Comparison of ENCODE assay signal across 12 cellular contexts in genomic region chr17:59369026-59369724, GRCh38. TPM values are rescaled to one million over a fixed set of nuclear protein-coding genes. Genes with fewer than 3 reads are reported as not detected.
A peak's percentile ranks its signal among the peaks of the same experiment; 100 is the strongest.
DNase-seq lines count a peak whose midpoint lies in the region; ATAC-seq and TF ChIP-seq lines count a peak whose summit lies in the region.
"Had no signal": no experiment of that assay in that cellular context is flagged by ENCODE, and none has a peak within 500 bp of the region (broad histone marks: within the 10 kb centered on the region; RNA-seq: fewer than 3 reads in every experiment).

No MANE protein-coding gene starts in this region.

- POLR2A ChIA-PET in HEK293T (lab: Yijun Ruan, JAX) = no interaction called here

- H3K27ac ChIP-seq in CD4-positive, CD25-positive, alpha-beta regulatory T cell (ENCODE audit: insufficient read depth, low read length, poor library complexity, severe bottlenecking) = no peak overlapping the region
- H3K27ac ChIP-seq in ascending aorta (peak overlapping the region; percentile 94 to 95), right cardiac atrium (ENCODE audit: low read length) (peak overlapping the region; percentile 85)

- H3K4me1 ChIP-seq in CD4-positive, CD25-positive, alpha-beta regulatory T cell (ENCODE audit: control insufficient read depth, insufficient read depth, low read length, poor library complexity, severe bottlenecking) = peaks cover 83% of the 10 kb centered on the region
- peaks cover 68 to 92% of the 10 kb centered on the region in 2 donors for H3K4me1 ChIP-seq in ascending aorta
- H3K4me1 ChIP-seq in right cardiac atrium (ENCODE audit: control insufficient read depth, insufficient read depth, low read length) = peaks cover 69% of the 10 kb centered on the region

- peaks cover 1% of the 10 kb centered on the region for H3K36me3 ChIP-seq in CD4-positive, CD25-positive, alpha-beta regulatory T cell (ENCODE audit: control insufficient read depth, insufficient read depth, low read length)
- H3K36me3 ChIP-seq in ascending aorta = no peaks in the 10 kb centered on the region

- no peaks in the 10 kb centered on the region for H3K9me3 ChIP-seq in CD4-positive, CD25-positive, alpha-beta regulatory T cell (ENCODE audit: control insufficient read depth in 2 of 2, low read length in 2 of 2)
- no peaks in the 10 kb centered on the region for H3K9me3 ChIP-seq in ascending aorta
- H3K9me3 ChIP-seq in right cardiac atrium (ENCODE audit: control insufficient read depth, low read length) = no peaks in the 10 kb centered on the region

- peak overlapping the region; percentile 39 to 98 (median 93) for H3K27ac Mint-ChIP-seq in CD4-positive, CD25-positive, alpha-beta regulatory T cell
- H3K27ac Mint-ChIP-seq: activated CD4-positive, alpha-beta T cell treated with anti-CD3 and anti-CD28 coated beads, Interleukin-2, amount 10 ng/mL, durations not matched to agents 7 days and 5 days; activated naive CD4-positive, alpha-beta T cell treated with anti-CD3 and anti-CD28 coated beads for 36 hours had no signal

- no peaks in the 10 kb centered on the region for H3K27me3 ChIP-seq in CD4-positive, CD25-positive, alpha-beta regulatory T cell (ENCODE audit: control insufficient read depth, insufficient read depth, low read length)
- no peaks in the 10 kb centered on the region for H3K27me3 ChIP-seq in ascending aorta
- no peaks in the 10 kb centered on the region for H3K27me3 ChIP-seq in right cardiac atrium (ENCODE audit: control insufficient read depth, insufficient read depth)

- DNase-seq in CD4-positive, CD25-positive, alpha-beta regulatory T cell = no peak
- DNase-seq in ascending aorta (ENCODE audit: low spot score in 2 of 2) (no peak), right cardiac atrium (no peak), renal cortical epithelial cell (ENCODE audit: low read depth) (peak; percentile 65), HEK293T (ENCODE audit: extremely low spot score) (no peak), NCI-H524 (lab: John Stamatoyannopoulos, UW) (no peak), germinal center (ENCODE audit: low spot score) (no peak)
- DNase-seq in activated naive CD4-positive, alpha-beta T cell treated with anti-CD3 and anti-CD28 coated beads, Interleukin-2, amount 50 U/mL, for 16 hours = no peak
- DNase-seq: activated CD4-positive, alpha-beta T cell treated with anti-CD3 and anti-CD28 coated beads, Interleukin-2, amount 10 ng/mL, durations not matched to agents 7 days and 5 days; activated naive CD4-positive, alpha-beta T cell treated with anti-CD3 and anti-CD28 coated beads for 36 hours; H7; NCI-H510A had no signal

- H3K4me1 Mint-ChIP-seq in CD4-positive, CD25-positive, alpha-beta regulatory T cell = peaks cover 38 to 95% (median 68%) of the 10 kb centered on the region in 4 donors

- H3K4me3 ChIP-seq in CD4-positive, CD25-positive, alpha-beta regulatory T cell (ENCODE audit: low read depth, low read length) = no peak overlapping the region
- no peak overlapping the region for H3K4me3 ChIP-seq in ascending aorta
- no peak overlapping the region for H3K4me3 ChIP-seq in right cardiac atrium (ENCODE audit: low read length)

- H3K4me3 Mint-ChIP-seq in CD4-positive, CD25-positive, alpha-beta regulatory T cell = peak overlapping the region in 2 of 4 donors; percentile 17 to 28
- H3K4me3 Mint-ChIP-seq: activated CD4-positive, alpha-beta T cell treated with anti-CD3 and anti-CD28 coated beads, Interleukin-2, amount 10 ng/mL, durations not matched to agents 7 days and 5 days; activated naive CD4-positive, alpha-beta T cell treated with anti-CD3 and anti-CD28 coated beads for 36 hours had no signal

- H3K36me3 Mint-ChIP-seq in CD4-positive, CD25-positive, alpha-beta regulatory T cell = peaks cover 19% of the 10 kb centered on the region

- ATAC-seq in CD4-positive, CD25-positive, alpha-beta regulatory T cell (ENCODE audit: low read depth in 2 of 2) = no peak
- no peak for ATAC-seq in right cardiac atrium

- H3K9me3 Mint-ChIP-seq in CD4-positive, CD25-positive, alpha-beta regulatory T cell = no peaks in the 10 kb centered on the region
- H3K9me3 Mint-ChIP-seq: activated CD4-positive, alpha-beta T cell treated with anti-CD3 and anti-CD28 coated beads, Interleukin-2, amount 10 ng/mL, durations not matched to agents 7 days and 5 days; activated naive CD4-positive, alpha-beta T cell treated with anti-CD3 and anti-CD28 coated beads for 36 hours had no signal

- intact Hi-C loops in ascending aorta (cut with DNase I) (loop anchor here (5.0 kb wide), 1 partner anchor 58 kb away; no protein-coding TSS in a partner anchor), right cardiac atrium (cut with DNase I) (loop anchor here in 1 of 4 donors (5.0 kb wide), 2 partner anchors 37 to 58 kb away; partner anchors contain the start of gene YPEL2)

- H3K27me3 Mint-ChIP-seq in CD4-positive, CD25-positive, alpha-beta regulatory T cell = no peaks in the 10 kb centered on the region
- H3K27me3 Mint-ChIP-seq: activated CD4-positive, alpha-beta T cell treated with anti-CD3 and anti-CD28 coated beads, Interleukin-2, amount 10 ng/mL, durations not matched to agents 7 days and 5 days had no signal

- 46% methylated on average over 8 of the region's 8 CpGs for WGBS in right cardiac atrium

- CTCF ChIA-PET in HEK293T (lab: Yijun Ruan, JAX) = interaction anchor here (0.6 kb wide), 1 partner anchor 35 kb away, joined by 4 read pairs; no protein-coding TSS in a partner anchor

- TF ChIP-seq CTCF in ascending aorta (IDR thresholded peaks at IDR 0.05) = no peak

TF ChIP-seq in HEK293T, 16 proteins besides CTCF, POLR2A, EP300 and RAD21:
- TF ChIP-seq TARDBP (IDR thresholded peaks at IDR 0.05) (no peak), ARNT (IDR thresholded peaks at IDR 0.05) (no peak), ZNF384 (IDR thresholded peaks at IDR 0.05) (no peak), LEF1 (IDR thresholded peaks at IDR 0.05; ENCODE audit: borderline replicate concordance) (no peak), FOXK2 (IDR thresholded peaks at IDR 0.05) (no peak), FOXM1 (IDR thresholded peaks at IDR 0.05; ENCODE audit: borderline replicate concordance) (no peak), ELF4 (IDR thresholded peaks at IDR 0.05) (no peak), FOXA1 (IDR thresholded peaks at IDR 0.05) (no peak)
TF ChIP-seq in HEK293T: peak in this region for 0.

RNA-seq across cellular contexts. Expression of gene YPEL2, which starts 37.7 kb away (rescaled TPM):
- 64.3 TPM for total RNA-seq in CD4-positive, CD25-positive, alpha-beta regulatory T cell
- 10 to 100 TPM; 35.7 to 45.7 (median 41.2) TPM for polyA plus RNA-seq in CD4-positive, CD25-positive, alpha-beta regulatory T cell
- total RNA-seq in ascending aorta (10.5 TPM), right cardiac atrium (10 to 100 TPM; 14.5 to 33.9 (median 23.2) TPM), renal cortical epithelial cell (14.2 and 37.3 TPM in 2 replicates)
- 12.5 TPM for polyA plus RNA-seq in right cardiac atrium
